23 cellular contexts compared by ENCODE assay signal in the genomic region with DNA sequence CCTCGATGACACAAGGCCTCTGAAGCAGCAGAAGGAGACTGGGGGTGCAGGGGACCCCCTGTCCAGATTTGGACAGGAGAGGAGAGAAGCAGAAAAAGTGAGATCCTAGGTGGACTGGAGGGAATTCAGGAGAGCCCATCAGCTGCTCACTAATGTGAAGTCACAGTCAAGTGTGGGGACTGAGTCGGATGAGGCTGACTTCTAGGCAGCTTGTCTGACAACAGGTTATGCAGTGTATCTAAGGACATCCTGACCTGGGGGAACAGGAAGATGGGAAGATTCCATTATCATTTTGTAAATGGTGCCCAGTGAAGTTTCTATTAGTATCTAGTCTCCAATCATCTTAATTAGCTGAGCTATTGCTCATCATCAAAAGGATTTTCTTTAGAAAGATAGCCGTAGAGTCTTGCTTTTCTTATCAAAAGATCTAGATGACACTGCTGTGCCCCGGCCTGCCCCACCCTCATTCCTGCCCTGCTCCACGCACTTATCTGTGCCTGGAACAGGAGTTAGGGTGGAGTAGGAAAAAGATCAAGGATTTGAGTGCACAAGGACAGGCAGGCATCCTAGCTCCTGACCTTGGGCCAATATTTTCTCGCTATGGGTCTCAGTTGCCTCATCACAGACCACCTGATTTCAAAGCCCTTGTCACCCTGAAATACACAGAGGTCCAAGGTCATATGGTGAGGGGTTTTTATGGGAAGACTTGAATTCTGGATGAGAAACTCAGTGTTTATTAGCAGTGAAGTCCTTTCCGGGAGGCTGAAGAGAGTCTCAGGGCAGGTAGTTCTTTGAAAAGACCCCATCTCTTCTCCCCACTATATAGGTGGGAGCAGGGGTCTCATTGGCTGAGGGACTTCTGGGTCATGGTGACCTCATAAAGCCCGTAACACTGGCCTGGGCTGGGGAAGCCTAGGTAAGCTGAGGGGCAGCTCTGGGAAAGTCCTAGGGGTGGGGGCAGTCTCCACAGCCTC. TPM values are rescaled to one million over a fixed set of nuclear protein-coding genes. Genes with fewer than 3 reads are reported as not detected.
DNase-seq lines count a peak whose midpoint lies in the region; ATAC-seq, FAIRE-seq and TF ChIP-seq lines count a peak whose summit lies in the region.
"Had no signal": no experiment of that assay in that cellular context is flagged by ENCODE, and none has a peak within 500 bp of the region (broad histone marks: within the 10 kb centered on the region; RNA-seq: fewer than 3 reads in every experiment).

A gene (plus strand): TSS at position 924 of the 974 bp plus-strand sequence. CDS start 11,141 bp downstream, outside the sequence.

- DNase-seq in heart right ventricle (no peak), left ventricle myocardium inferior (no peak), esophagus muscularis mucosa (ENCODE audit: extremely low spot score) (no peak), small intestine (peak; percentile 78), G401 (ENCODE audit: low spot score) (no peak), NCI-H2107 treated with DMSO at 0.1 percent for 48 hours (lab: John Stamatoyannopoulos, UW; ENCODE audit: unreplicated experiment) (no peak), HAP-1 (ENCODE audit: low spot score in 2 of 2) (no peak)
- DNase-seq: 8988T; BE2C; CD4-positive, alpha-beta T cell; DMS79 treated with DMSO at 0.1 percent for 48 hours; HCEC 1CT; NCI-H1048; NCI-H146; NCI-H2227 treated with DMSO at 0.1 percent for 48 hours; NCI-H524; Right ventricle myocardium superior had no signal

- peaks cover 0 to 10% (median 0%) of the 10 kb centered on the region in 9 donors for H3K4me1 ChIP-seq in heart right ventricle
- peaks cover 2% of the 10 kb centered on the region for H3K4me1 ChIP-seq in left ventricle myocardium inferior
- H3K4me1 ChIP-seq in esophagus muscularis mucosa, result peaks cover 8 to 9% (median 8%) of the 10 kb centered on the region in 4 donors
- peaks cover 0 to 7% of the 10 kb centered on the region in 2 donors for H3K4me1 ChIP-seq in small intestine (ENCODE audit: control insufficient read depth in 2 of 2, insufficient read depth in 1 of 2, low read depth in 1 of 2, low read length in 1 of 2)
- peaks cover 10% of the 10 kb centered on the region for H3K4me1 ChIP-seq in HAP-1
- H3K4me1 ChIP-seq: BE2C had no signal

- H3K36me3 ChIP-seq in heart right ventricle, result peaks cover 0 to under 1% (median 0%) of the 10 kb centered on the region in 9 donors
- peaks cover 2% of the 10 kb centered on the region for H3K36me3 ChIP-seq in left ventricle myocardium inferior
- peaks cover 0 to 9% (median under 1%) of the 10 kb centered on the region in 4 donors for H3K36me3 ChIP-seq in esophagus muscularis mucosa
- H3K36me3 ChIP-seq in small intestine (ENCODE audit: control insufficient read depth in 2 of 2, insufficient read depth in 2 of 2, low read length in 2 of 2), result no peaks in the 10 kb centered on the region
- H3K36me3 ChIP-seq in HAP-1 (replicated peaks), result no peaks in the 10 kb centered on the region
- H3K36me3 ChIP-seq: BE2C had no signal

- FAIRE-seq in small intestine (lab: Jason Lieb, UNC), result no peak
- FAIRE-seq: G401.6, RCC 7860 had no signal

- H3K27ac ChIP-seq in heart right ventricle (no peak within 1 kb of the TSS), left ventricle myocardium inferior (replicated peaks) (no peak within 1 kb of the TSS), esophagus muscularis mucosa (replicated peaks in 1 of 4) (no peak within 1 kb of the TSS), small intestine (ENCODE audit: low read depth in 1 of 2, low read length in 1 of 2) (peak within 1 kb of the TSS in 1 of 2 donors; percentile 52)
- H3K27ac ChIP-seq: KMS-11, SK-N-MC had no signal

- no peak for TF ChIP-seq EP300 in esophagus muscularis mucosa (IDR thresholded peaks at IDR 0.05)

- TF ChIP-seq CTCF in heart right ventricle (IDR thresholded peaks at IDR 0.05) (no peak), left ventricle myocardium inferior (IDR thresholded peaks at IDR 0.05; ENCODE audit: borderline replicate concordance) (no peak), esophagus muscularis mucosa (IDR thresholded peaks at IDR 0.05) (no peak)

- H3K27me3 ChIP-seq in heart right ventricle (no peaks in the 10 kb centered on the region), left ventricle myocardium inferior (ENCODE audit: low read depth) (no peaks in the 10 kb centered on the region), esophagus muscularis mucosa (no peaks in the 10 kb centered on the region), small intestine (ENCODE audit: control insufficient read depth in 2 of 2, insufficient read depth in 2 of 2, low read length in 2 of 2) (no peaks in the 10 kb centered on the region), HAP-1 (ENCODE audit: low read depth) (no peaks in the 10 kb centered on the region)
- H3K27me3 ChIP-seq: BE2C had no signal

- H3K4me3 ChIP-seq in heart right ventricle (no peak within 1 kb of the TSS), left ventricle myocardium inferior (no peak within 1 kb of the TSS), esophagus muscularis mucosa (no peak within 1 kb of the TSS), small intestine (ENCODE audit: low read depth in 1 of 2, low read length in 2 of 2) (no peak within 1 kb of the TSS), HAP-1 (no peak within 1 kb of the TSS)
- H3K4me3 ChIP-seq: SK-N-MC had no signal

- TF ChIP-seq POLR2A in esophagus muscularis mucosa (IDR thresholded peaks at IDR 0.05; ENCODE audit: low read depth), result no peak

- ATAC-seq in heart right ventricle, result no peak
- ATAC-seq in HG03432 (IDR thresholded peaks at IDR 0.05; ENCODE audit: unreplicated experiment), result no peak

- in situ Hi-C loops in G401 (cut with HindIII; ENCODE audit: low sequenced_read_pairs) (no loop called here), HAP-1 (cut with MboI; ENCODE audit: low sequenced_read_pairs) (no loop called here)

- intact Hi-C loops in heart right ventricle (cut with DNase I), result no loop called here
- intact Hi-C loops in left ventricle myocardium inferior (cut with micrococcal nuclease), result no loop called here
- intact Hi-C loops in esophagus muscularis mucosa (cut with DNase I), result no loop called here

- 67 to 78% methylated on average over 8 of the region's 8 CpGs for whole genome bisulfite sequencing in heart right ventricle, 2 donors
- 68% methylated on average over 8 of the region's 8 CpGs for WGBS in esophagus muscularis mucosa
- 45 to 67% (median 49%) methylated on average over 8 of the region's 8 CpGs for WGBS in small intestine, 3 donors

- H3K9me3 ChIP-seq in heart right ventricle (peaks cover 0 to 26% (median 13%) of the 10 kb centered on the region in 11 donors), left ventricle myocardium inferior (replicated peaks) (peaks cover 22% of the 10 kb centered on the region), esophagus muscularis mucosa (peaks cover 0 to 18% (median 12%) of the 10 kb centered on the region in 4 donors), small intestine (ENCODE audit: control insufficient read depth, low read depth) (no peaks in the 10 kb centered on the region), HAP-1 (peaks cover 10% of the 10 kb centered on the region)
- H3K9me3 ChIP-seq: BE2C had no signal

RNA-seq across cellular contexts. Expression of the gene that starts here (rescaled TPM):
- total RNA-seq in heart right ventricle, result 10 to 100 TPM in 6 of 10 donors, 1 to 10 TPM in 4; 2.1 to 19.0 (median 12.8) TPM
- 10 to 100 TPM in 1 of 2 donors, 1 to 10 TPM in 1; 3.4 to 25.8 TPM for polyA plus RNA-seq in heart right ventricle
- total RNA-seq in left ventricle myocardium inferior, result 6.8 TPM
- total RNA-seq in esophagus muscularis mucosa, result 10 to 100 TPM; 11.6 to 20.8 (median 14.8) TPM
- 1 to 10 TPM; 1.3 to 8.6 (median 4.5) TPM for polyA plus RNA-seq in small intestine
- total RNA-seq in G401 (2014; rRNA removed; shearing (Covaris generic)), result not detected in 2 replicates
- total RNA-seq: MCF 10A had no signal
